In genomic region chr2:105568323-105568610, GRCh38 we compare ENCODE assay signal across 1 cellular context.
TF ChIP-seq lines count a peak whose summit lies in the region.

No MANE protein-coding gene starts in this region.

TF ChIP-seq in IMR-90, 13 proteins besides CTCF, POLR2A, EP300 and RAD21:
- TF ChIP-seq MAZ (IDR thresholded peaks at IDR 0.05; ENCODE audit: borderline replicate concordance, low read depth, low read length) (no peak), FOS (IDR thresholded peaks at IDR 0.05; ENCODE audit: low read depth, low read length) (no peak), SMC3 (IDR thresholded peaks at IDR 0.05; ENCODE audit: low read depth, low read length) (no peak), RFX5 (IDR thresholded peaks at IDR 0.05; ENCODE audit: low read depth, low read length) (no peak), MAFK (IDR thresholded peaks at IDR 0.05; ENCODE audit: low read depth, low read length) (no peak), CEBPB (IDR thresholded peaks at IDR 0.05; ENCODE audit: low read depth, low read length) (no peak), CHD1 (IDR thresholded peaks at IDR 0.05; ENCODE audit: low read depth, low read length) (no peak)
- TF ChIP-seq, protein P1, sequence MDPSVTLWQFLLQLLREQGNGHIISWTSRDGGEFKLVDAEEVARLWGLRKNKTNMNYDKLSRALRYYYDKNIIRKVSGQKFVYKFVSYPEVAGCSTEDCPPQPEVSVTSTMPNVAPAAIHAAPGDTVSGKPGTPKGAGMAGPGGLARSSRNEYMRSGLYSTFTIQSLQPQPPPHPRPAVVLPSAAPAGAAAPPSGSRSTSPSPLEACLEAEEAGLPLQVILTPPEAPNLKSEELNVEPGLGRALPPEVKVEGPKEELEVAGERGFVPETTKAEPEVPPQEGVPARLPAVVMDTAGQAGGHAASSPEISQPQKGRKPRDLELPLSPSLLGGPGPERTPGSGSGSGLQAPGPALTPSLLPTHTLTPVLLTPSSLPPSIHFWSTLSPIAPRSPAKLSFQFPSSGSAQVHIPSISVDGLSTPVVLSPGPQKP (IDR thresholded peaks at IDR 0.05; ENCODE audit: borderline replicate concordance, low read depth, low read length): no peak
- TF ChIP-seq, protein P2, sequence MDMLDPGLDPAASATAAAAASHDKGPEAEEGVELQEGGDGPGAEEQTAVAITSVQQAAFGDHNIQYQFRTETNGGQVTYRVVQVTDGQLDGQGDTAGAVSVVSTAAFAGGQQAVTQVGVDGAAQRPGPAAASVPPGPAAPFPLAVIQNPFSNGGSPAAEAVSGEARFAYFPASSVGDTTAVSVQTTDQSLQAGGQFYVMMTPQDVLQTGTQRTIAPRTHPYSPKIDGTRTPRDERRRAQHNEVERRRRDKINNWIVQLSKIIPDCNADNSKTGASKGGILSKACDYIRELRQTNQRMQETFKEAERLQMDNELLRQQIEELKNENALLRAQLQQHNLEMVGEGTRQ (IDR thresholded peaks at IDR 0.05; ENCODE audit: low read depth, low read length): no peak
